14 cellular contexts compared by ENCODE assay signal in genomic region chr12:108837239-108837638, GRCh38. TPM values are rescaled to one million over a fixed set of nuclear protein-coding genes. Genes with fewer than 3 reads are reported as not detected.
DNase-seq lines count a peak whose midpoint lies in the region; ATAC-seq and TF ChIP-seq lines count a peak whose summit lies in the region.
"Had no signal": no experiment of that assay in that cellular context is flagged by ENCODE, and none has a peak within 500 bp of the region (broad histone marks: within the 10 kb centered on the region; RNA-seq: fewer than 3 reads in every experiment).

No MANE protein-coding gene starts in this region.

- peaks cover 41% of the 10 kb centered on the region for H3K79me2 ChIP-seq in hepatocyte

- peak overlapping the region; percentile 58 for H3K4me3 Mint-ChIP-seq in T-helper 2 cell treated with Interferon-gamma antibody and Interleukin-4, amounts not matched to agents 5 μg/mL and 100 μg/mL, for 36 hours
- peak overlapping the region; percentile 86 for H3K4me3 Mint-ChIP-seq in activated T-helper 17 cell treated with anti-CD3 and anti-CD28 coated beads, Interleukin-2, amount 50 U/mL, for 72 hours

- H3K4me2 ChIP-seq in hepatocyte: no peak overlapping the region

- H3K9me3 ChIP-seq in hepatocyte (ENCODE audit: low read depth) (no peaks in the 10 kb centered on the region), subcutaneous abdominal adipose tissue (ENCODE audit: control insufficient read depth in 5 of 5, low read length in 5 of 5) (no peaks in the 10 kb centered on the region)

- H4K20me1 ChIP-seq in hepatocyte (ENCODE audit: insufficient read depth, poor library complexity, severe bottlenecking): no peaks in the 10 kb centered on the region

- 97% methylated on average over 8 of the region's 8 CpGs for WGBS in hepatocyte (ENCODE audit: low lambda C conversion rate, missing lambda C conversion rate)

- no peaks in the 10 kb centered on the region for H3K27me3 Mint-ChIP-seq in T-helper 2 cell treated with Interferon-gamma antibody and Interleukin-4, amounts not matched to agents 5 μg/mL and 100 μg/mL, for 36 hours (ENCODE audit: low read depth)
- no peaks in the 10 kb centered on the region for H3K27me3 Mint-ChIP-seq in activated T-helper 17 cell treated with anti-CD3 and anti-CD28 coated beads, Interleukin-2, amount 50 U/mL, for 72 hours

- H3K27ac ChIP-seq in hepatocyte: peak overlapping the region; percentile 81
- peak overlapping the region; percentile 86 for H3K27ac ChIP-seq in subcutaneous abdominal adipose tissue (ENCODE audit: low read depth, low read length)

- no peaks in the 10 kb centered on the region for H3K9me2 ChIP-seq in hepatocyte (replicated peaks; ENCODE audit: insufficient read depth)

- H3K27me3 ChIP-seq in hepatocyte (no peaks in the 10 kb centered on the region), subcutaneous abdominal adipose tissue (ENCODE audit: control insufficient read depth in 5 of 5, insufficient read depth in 4 of 5, low read length in 5 of 5) (no peaks in the 10 kb centered on the region)

- H3K4me3 ChIP-seq in hepatocyte (no peak overlapping the region), subcutaneous abdominal adipose tissue (ENCODE audit: low read depth in 1 of 5, low read length in 5 of 5) (no peak overlapping the region)

- no peak for TF ChIP-seq CTCF in hepatocyte (IDR thresholded peaks at IDR 0.05; ENCODE audit: poor library complexity)

- H3K36me3 ChIP-seq in hepatocyte (replicated peaks; ENCODE audit: insufficient read depth, low read depth): no peaks in the 10 kb centered on the region
- peaks cover 0 to 18% (median 14%) of the 10 kb centered on the region in 5 donors for H3K36me3 ChIP-seq in subcutaneous abdominal adipose tissue (ENCODE audit: control insufficient read depth in 5 of 5, insufficient read depth in 5 of 5, low read length in 5 of 5)

- peak overlapping the region; percentile 89 for H3K27ac Mint-ChIP-seq in T-helper 2 cell treated with Interferon-gamma antibody and Interleukin-4, amounts not matched to agents 5 μg/mL and 100 μg/mL, for 36 hours
- peak overlapping the region; percentile 98 for H3K27ac Mint-ChIP-seq in activated T-helper 17 cell treated with anti-CD3 and anti-CD28 coated beads, Interleukin-2, amount 50 U/mL, for 72 hours

- H3K36me3 Mint-ChIP-seq in T-helper 2 cell treated with Interferon-gamma antibody and Interleukin-4, amounts not matched to agents 5 μg/mL and 100 μg/mL, for 36 hours (ENCODE audit: low read depth): peaks cover 52% of the 10 kb centered on the region
- peaks cover 70% of the 10 kb centered on the region for H3K36me3 Mint-ChIP-seq in activated T-helper 17 cell treated with anti-CD3 and anti-CD28 coated beads, Interleukin-2, amount 50 U/mL, for 72 hours (ENCODE audit: low read depth)

- H3K9ac ChIP-seq in subcutaneous abdominal adipose tissue (ENCODE audit: low read length in 5 of 5): no peak overlapping the region

- peaks cover 38% of the 10 kb centered on the region for H3K4me1 ChIP-seq in hepatocyte (ENCODE audit: insufficient read depth)
- H3K4me1 ChIP-seq in subcutaneous abdominal adipose tissue (ENCODE audit: control insufficient read depth in 5 of 5, insufficient read depth in 5 of 5, low read length in 5 of 5): peaks cover 35 to 88% (median 73%) of the 10 kb centered on the region in 5 donors

- no peak overlapping the region for H2AFZ ChIP-seq in hepatocyte

- DNase-seq in T-helper 2 cell treated with Interferon-gamma antibody and Interleukin-4, amounts not matched to agents 5 μg/mL and 100 μg/mL, for 36 hours (ENCODE audit: low spot score): no peak
- no peak for DNase-seq in T-helper 2 cell
- no peak for DNase-seq in hepatocyte (ENCODE audit: low spot score)
- DNase-seq in AG20443 (ENCODE audit: low spot score): no peak
- DNase-seq: GDM1, NCI-H2107, occipital lobe had no signal

- peaks cover 59% of the 10 kb centered on the region for H3K4me1 Mint-ChIP-seq in T-helper 2 cell treated with Interferon-gamma antibody and Interleukin-4, amounts not matched to agents 5 μg/mL and 100 μg/mL, for 36 hours (ENCODE audit: low read depth)
- H3K4me1 Mint-ChIP-seq in activated T-helper 17 cell treated with anti-CD3 and anti-CD28 coated beads, Interleukin-2, amount 50 U/mL, for 72 hours: peaks cover 29% of the 10 kb centered on the region

- no peak for ATAC-seq in activated T-helper 17 cell treated with anti-CD3 and anti-CD28 coated beads, Interleukin-2, amount 50 U/mL, for 72 hours (replicated peaks)
- ATAC-seq in GM21381 (IDR thresholded peaks at IDR 0.05; ENCODE audit: unreplicated experiment) (no peak), GM18519 (IDR thresholded peaks at IDR 0.05; ENCODE audit: low FRiP score, unreplicated experiment) (no peak)

- H3K9me3 Mint-ChIP-seq in T-helper 2 cell treated with Interferon-gamma antibody and Interleukin-4, amounts not matched to agents 5 μg/mL and 100 μg/mL, for 36 hours: no peaks in the 10 kb centered on the region
- no peaks in the 10 kb centered on the region for H3K9me3 Mint-ChIP-seq in activated T-helper 17 cell treated with anti-CD3 and anti-CD28 coated beads, Interleukin-2, amount 50 U/mL, for 72 hours

RNA-seq across cellular contexts. Expression of gene SSH1, which starts 20.1 kb away (rescaled TPM):
- total RNA-seq in activated T-helper 17 cell treated with anti-CD3 and anti-CD28 coated beads, Interleukin-2, amount 50 U/mL, for 72 hours: 10 to 100 TPM; 60.8 to 95.4 TPM
- 8.2 and 8.9 TPM in 2 replicates for total RNA-seq in hepatocyte
- polyA plus RNA-seq in hepatocyte: 7.4 and 12.2 TPM in 2 replicates

RNA-seq across cellular contexts. Expression of gene DAO, which starts 42.7 kb away (rescaled TPM):
- not detected for total RNA-seq in activated T-helper 17 cell treated with anti-CD3 and anti-CD28 coated beads, Interleukin-2, amount 50 U/mL, for 72 hours
- 0.90 and 2.2 TPM in 2 replicates for total RNA-seq in hepatocyte
- polyA plus RNA-seq in hepatocyte: 0.41 and 0.88 TPM in 2 replicates
- total RNA-seq: A172, dermis microvascular lymphatic vessel endothelial cell, HT1080, occipital lobe had no signal
